ENCODE assay signal across 19 cellular contexts in the genomic region with DNA sequence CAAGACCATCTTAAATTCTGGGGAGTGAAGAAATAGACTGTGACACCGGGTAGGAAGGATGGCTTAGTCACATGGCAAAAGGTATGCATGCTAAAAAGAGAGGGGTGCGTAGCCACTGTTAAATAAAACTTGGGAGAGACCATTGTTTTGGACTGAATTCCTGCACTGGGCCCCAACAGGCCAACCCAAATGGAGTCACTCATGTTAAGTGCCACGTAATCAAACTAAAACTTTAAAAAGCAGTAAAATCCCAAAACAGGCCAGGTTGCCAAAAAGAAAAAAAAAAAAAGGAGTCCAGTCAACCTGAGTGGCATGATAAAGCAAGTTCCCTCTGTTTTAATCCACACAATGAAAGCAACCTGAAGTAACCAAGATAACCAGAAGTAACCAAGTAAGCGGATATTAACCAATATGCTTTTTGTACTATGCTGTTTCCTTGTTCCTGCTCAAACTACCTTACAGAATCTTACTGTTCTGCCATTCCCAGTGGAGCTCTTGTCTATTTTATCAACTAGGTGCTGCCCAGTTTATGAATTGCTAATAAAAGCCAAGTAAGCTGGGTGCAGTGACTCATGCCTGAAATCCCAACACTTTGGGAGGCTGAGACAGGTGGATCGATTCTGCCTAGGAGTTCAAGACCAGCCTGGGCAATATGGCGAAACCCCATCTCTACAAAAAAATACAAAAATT.
DNase-seq lines count a peak whose midpoint lies in the region; ATAC-seq and TF ChIP-seq lines count a peak whose summit lies in the region.
"Had no signal": no experiment of that assay in that cellular context is flagged by ENCODE, and none has a peak within 500 bp of the region (broad histone marks: within the 10 kb centered on the region; RNA-seq: fewer than 3 reads in every experiment).

No MANE protein-coding gene starts in this region.

- no peak for TF ChIP-seq CTCF in left ventricle myocardium inferior (IDR thresholded peaks at IDR 0.05; ENCODE audit: borderline replicate concordance)
- no peak for TF ChIP-seq CTCF in brain (conservative IDR thresholded peaks at IDR 0.05)
- no peak for TF ChIP-seq CTCF in left lung (IDR thresholded peaks at IDR 0.05)

- no peaks in the 10 kb centered on the region for H3K27me3 ChIP-seq in left ventricle myocardium inferior (ENCODE audit: low read depth)
- H3K27me3 ChIP-seq in left lung, result no peaks in the 10 kb centered on the region
- H3K27me3 ChIP-seq: right lobe of liver had no signal

- no peak for ATAC-seq in Right ventricle myocardium superior (ENCODE audit: poor library complexity)
- ATAC-seq in naive thymus-derived CD8-positive, alpha-beta T cell, result no peak
- no peak for ATAC-seq in stimulated activated naive B cell treated with anti-CD40 and anti-IgM and Interleukin-4, amounts not matched to agents 10 μg/mL and 1 μg/mL and 100 μg/mL, for 72 hours (replicated peaks)
- no peak for ATAC-seq in HG03354 (IDR thresholded peaks at IDR 0.05; ENCODE audit: poor library complexity, severe bottlenecking, unreplicated experiment)
- ATAC-seq in left lung, result no peak
- ATAC-seq: activated CD8-positive, alpha-beta T cell treated with anti-CD3 and anti-CD28 coated beads, Interleukin-2, amount 10 ng/mL, durations not matched to agents 7 days and 5 days; activated T-cell treated with anti-CD3 and anti-CD28 coated beads, Interleukin-2, amount 50 U/mL, for 72 hours; right lobe of liver had no signal

- POLR2A ChIA-PET in naive thymus-derived CD8-positive, alpha-beta T cell (lab: Charles Lee), result interaction anchor here (0.7 to 1.3 kb wide), 3 partner anchors 14 to 151 kb away, joined by 3 read pairs; no protein-coding TSS in a partner anchor

- peaks cover 0 to 7% (median 0%) of the 10 kb centered on the region in 5 experiments for H3K9me3 Mint-ChIP-seq in brain
- peaks cover 0 to 15% (median 6%) of the 10 kb centered on the region in 9 donors for H3K9me3 Mint-ChIP-seq in naive thymus-derived CD8-positive, alpha-beta T cell
- H3K9me3 Mint-ChIP-seq in stimulated activated naive B cell treated with anti-CD40 and anti-IgM and Interleukin-4, amounts not matched to agents 10 μg/mL and 1 μg/mL and 100 μg/mL, for 72 hours, result no peaks in the 10 kb centered on the region
- H3K9me3 Mint-ChIP-seq: activated T-cell treated with anti-CD3 and anti-CD28 coated beads, Interleukin-2, amount 50 U/mL, for 72 hours; endodermal cell had no signal

- DNase-seq in left ventricle myocardium inferior, result no peak
- DNase-seq in Right ventricle myocardium superior, result no peak
- DNase-seq in naive thymus-derived CD8-positive, alpha-beta T cell, result no peak
- no peak for DNase-seq in stimulated activated naive B cell treated with anti-CD40 and anti-IgM and Interleukin-4, amounts not matched to agents 10 μg/mL and 1 μg/mL and 100 μg/mL, for 72 hours
- DNase-seq in anterior cingulate cortex (lab: John Stamatoyannopoulos, UW), result no peak
- no peak for DNase-seq in left lung
- DNase-seq: activated CD8-positive, alpha-beta T cell treated with anti-CD3 and anti-CD28 coated beads, Interleukin-2, amount 10 ng/mL, durations not matched to agents 7 days and 5 days; activated T-cell treated with anti-CD3 and anti-CD28 coated beads, Interleukin-2, amount 50 U/mL, for 72 hours; amygdala; endodermal cell; hypothalamus; kidney; MV-4-11; NCI-H187 treated with DMSO at 0.1 percent for 48 hours; NCI-H345; nucleus accumbens had no signal

- H3K27me3 Mint-ChIP-seq in brain, result no peaks in the 10 kb centered on the region
- H3K27me3 Mint-ChIP-seq in naive thymus-derived CD8-positive, alpha-beta T cell, result peaks cover 0 to 3% (median 0%) of the 10 kb centered on the region in 5 donors
- H3K27me3 Mint-ChIP-seq in stimulated activated naive B cell treated with anti-CD40 and anti-IgM and Interleukin-4, amounts not matched to agents 10 μg/mL and 1 μg/mL and 100 μg/mL, for 72 hours, result no peaks in the 10 kb centered on the region

- H3K27ac ChIP-seq in left ventricle myocardium inferior (replicated peaks) (peak overlapping the region; percentile 92), left lung (peak overlapping the region in 1 of 2 donors; percentile 99)

- H3K36me3 Mint-ChIP-seq in brain, result no peaks in the 10 kb centered on the region
- peaks cover 0 to 12% (median 6%) of the 10 kb centered on the region in 3 donors for H3K36me3 Mint-ChIP-seq in naive thymus-derived CD8-positive, alpha-beta T cell
- peaks cover 0 to 2% of the 10 kb centered on the region in 2 donors for H3K36me3 Mint-ChIP-seq in stimulated activated naive B cell treated with anti-CD40 and anti-IgM and Interleukin-4, amounts not matched to agents 10 μg/mL and 1 μg/mL and 100 μg/mL, for 72 hours

- H3K36me3 ChIP-seq in left ventricle myocardium inferior (no peaks in the 10 kb centered on the region), left lung (no peaks in the 10 kb centered on the region)
- H3K36me3 ChIP-seq: right lobe of liver had no signal

- peaks cover 48% of the 10 kb centered on the region for H3K4me1 Mint-ChIP-seq in brain
- peaks cover 6 to 49% (median 14%) of the 10 kb centered on the region in 4 donors for H3K4me1 Mint-ChIP-seq in naive thymus-derived CD8-positive, alpha-beta T cell
- peaks cover 50 to 79% of the 10 kb centered on the region in 2 donors for H3K4me1 Mint-ChIP-seq in stimulated activated naive B cell treated with anti-CD40 and anti-IgM and Interleukin-4, amounts not matched to agents 10 μg/mL and 1 μg/mL and 100 μg/mL, for 72 hours

- intact Hi-C loops in left ventricle myocardium inferior (cut with micrococcal nuclease), result no loop called here
- intact Hi-C loops in Right ventricle myocardium superior (cut with DNase I), result no loop called here
- intact Hi-C loops in left lung (cut with DNase I), result no loop called here

- H3K4me1 ChIP-seq in left ventricle myocardium inferior (peaks cover 52% of the 10 kb centered on the region), left lung (peaks cover 6 to 60% of the 10 kb centered on the region in 2 donors)

- H3K4me3 Mint-ChIP-seq in brain, result peak overlapping the region; percentile 72 to 93 (median 78)
- peak overlapping the region in 6 of 10 donors; percentile 6 to 79 (median 22) for H3K4me3 Mint-ChIP-seq in naive thymus-derived CD8-positive, alpha-beta T cell
- peak overlapping the region in 1 of 2 donors; percentile 62 for H3K4me3 Mint-ChIP-seq in stimulated activated naive B cell treated with anti-CD40 and anti-IgM and Interleukin-4, amounts not matched to agents 10 μg/mL and 1 μg/mL and 100 μg/mL, for 72 hours

- peak overlapping the region in 1 of 5 experiments; percentile 87 for H3K27ac Mint-ChIP-seq in brain
- H3K27ac Mint-ChIP-seq in naive thymus-derived CD8-positive, alpha-beta T cell, result peak overlapping the region in 2 of 10 donors; percentile 11 to 13
- peak overlapping the region; percentile 25 for H3K27ac Mint-ChIP-seq in stimulated activated naive B cell treated with anti-CD40 and anti-IgM and Interleukin-4, amounts not matched to agents 10 μg/mL and 1 μg/mL and 100 μg/mL, for 72 hours
- H3K27ac Mint-ChIP-seq: endodermal cell had no signal

- no peak overlapping the region for H3K4me3 ChIP-seq in left ventricle myocardium inferior
- H3K4me3 ChIP-seq in left lung, result no peak overlapping the region

- H3K9me3 ChIP-seq in left ventricle myocardium inferior (replicated peaks) (peaks cover 11% of the 10 kb centered on the region), left lung (peaks cover 0 to 10% of the 10 kb centered on the region in 2 donors)
